In genomic region chr4:176587920-176588319, GRCh38 we compare ENCODE assay signal across 15 cellular contexts.
DNase-seq lines count a peak whose midpoint lies in the region; ATAC-seq and TF ChIP-seq lines count a peak whose summit lies in the region.
"Had no signal": no experiment of that assay in that cellular context is flagged by ENCODE, and none has a peak within 500 bp of the region (broad histone marks: within the 10 kb centered on the region; RNA-seq: fewer than 3 reads in every experiment).

No MANE protein-coding gene starts in this region.

- DNase-seq in AG08396 (ENCODE audit: low spot score) (peak; percentile 19), Kasumi-1 (lab: John Stamatoyannopoulos, UW) (peak; percentile 31 to 58), adrenal gland (peak; percentile 31 to 73 (median 59)), glomerular visceral epithelial cell (ENCODE audit: extremely low spot score) (peak; percentile 5), esophagus squamous epithelium (lab: John Stamatoyannopoulos, UW) (no peak), H7 (no peak)
- no peak for DNase-seq in activated naive CD8-positive, alpha-beta T cell treated with anti-CD3 and anti-CD28 coated beads, Interleukin-2, amount 50 U/mL, for 24 hours
- DNase-seq: C1 segment of cervical spinal cord, KBM-7, NCI-H146, T-cell had no signal

- H3K9me3 ChIP-seq in adrenal gland (replicated peaks in 1 of 3) (no peaks in the 10 kb centered on the region), esophagus squamous epithelium (no peaks in the 10 kb centered on the region)
- H3K9me3 ChIP-seq: tibial nerve had no signal

- TF ChIP-seq POLR2A in adrenal gland (IDR thresholded peaks at IDR 0.05) (no peak), esophagus squamous epithelium (IDR thresholded peaks at IDR 0.05) (no peak)

- H3K27ac ChIP-seq in adrenal gland (peak overlapping the region in 1 of 5 donors; percentile 56), esophagus squamous epithelium (no peak overlapping the region)
- H3K27ac ChIP-seq: tibial nerve had no signal

- no peak for ATAC-seq in activated naive CD8-positive, alpha-beta T cell treated with anti-CD3 and anti-CD28 coated beads, Interleukin-2, amount 50 U/mL, for 24 hours
- ATAC-seq in HG03469 (IDR thresholded peaks at IDR 0.05; ENCODE audit: unreplicated experiment) = no peak
- ATAC-seq: sciatic nerve, T-cell had no signal

- H3K36me3 ChIP-seq in adrenal gland (replicated peaks in 1 of 2) (no peaks in the 10 kb centered on the region), esophagus squamous epithelium (no peaks in the 10 kb centered on the region), H7 (replicated peaks; ENCODE audit: control insufficient read depth, insufficient read depth, low read length) (no peaks in the 10 kb centered on the region)
- H3K36me3 ChIP-seq: tibial nerve had no signal

- TF ChIP-seq CTCF in adrenal gland (IDR thresholded peaks at IDR 0.05) (no peak), esophagus squamous epithelium (IDR thresholded peaks at IDR 0.05) (no peak)

- no peaks in the 10 kb centered on the region for H3K36me3 Mint-ChIP-seq in activated naive CD8-positive, alpha-beta T cell treated with anti-CD3 and anti-CD28 coated beads, Interleukin-2, amount 50 U/mL, for 24 hours (ENCODE audit: low read depth)
- H3K36me3 Mint-ChIP-seq: mesothelial cell of epicardium, T-cell had no signal

- no peak overlapping the region for H3K27ac Mint-ChIP-seq in activated naive CD8-positive, alpha-beta T cell treated with anti-CD3 and anti-CD28 coated beads, Interleukin-2, amount 50 U/mL, for 24 hours
- H3K27ac Mint-ChIP-seq: mesothelial cell of epicardium, T-cell had no signal

- H3K4me1 Mint-ChIP-seq in activated naive CD8-positive, alpha-beta T cell treated with anti-CD3 and anti-CD28 coated beads, Interleukin-2, amount 50 U/mL, for 24 hours = no peaks in the 10 kb centered on the region
- H3K4me1 Mint-ChIP-seq: mesothelial cell of epicardium, T-cell had no signal

- no peaks in the 10 kb centered on the region for H3K27me3 Mint-ChIP-seq in activated naive CD8-positive, alpha-beta T cell treated with anti-CD3 and anti-CD28 coated beads, Interleukin-2, amount 50 U/mL, for 24 hours

- intact Hi-C loops in adrenal gland (cut with DNase I) (no loop called here), esophagus squamous epithelium (cut with DNase I) (no loop called here)

- H3K4me1 ChIP-seq in adrenal gland (replicated peaks in 1 of 2) (peaks cover 0 to 9% of the 10 kb centered on the region in 2 donors), esophagus squamous epithelium (no peaks in the 10 kb centered on the region)
- H3K4me1 ChIP-seq: tibial nerve had no signal

- 23 to 33% (median 26%) methylated on average over 2 of the region's 2 CpGs for WGBS in adrenal gland, 4 donors
- WGBS in esophagus squamous epithelium, 2 donors = 47 to 52% methylated on average over 2 of the region's 2 CpGs

- H3K4me3 ChIP-seq in adrenal gland = no peak overlapping the region
- H3K4me3 ChIP-seq in esophagus squamous epithelium = no peak overlapping the region
- no peak overlapping the region for H3K4me3 ChIP-seq in H7 (ENCODE audit: insufficient read depth, low read depth, low read length)
- H3K4me3 ChIP-seq: tibial nerve had no signal

- no peaks in the 10 kb centered on the region for H3K9me3 Mint-ChIP-seq in activated naive CD8-positive, alpha-beta T cell treated with anti-CD3 and anti-CD28 coated beads, Interleukin-2, amount 50 U/mL, for 24 hours

- H3K27me3 ChIP-seq in adrenal gland (no peaks in the 10 kb centered on the region), esophagus squamous epithelium (no peaks in the 10 kb centered on the region), H7 (ENCODE audit: control insufficient read depth, insufficient read depth, low read length) (no peaks in the 10 kb centered on the region)
- H3K27me3 ChIP-seq: tibial nerve had no signal

- H3K4me3 Mint-ChIP-seq in activated naive CD8-positive, alpha-beta T cell treated with anti-CD3 and anti-CD28 coated beads, Interleukin-2, amount 50 U/mL, for 24 hours = no peak overlapping the region
- H3K4me3 Mint-ChIP-seq: mesothelial cell of epicardium, T-cell had no signal

Comparison
In these comparisons a context has a peak if more than half of its experiments do, and no peak if none do; other contexts are left out.
1. DNase-seq: peak in AG08396 (single experiment), Kasumi-1 (2 of 2), adrenal gland (7 of 7) and glomerular visceral epithelial cell (single experiment); none in esophagus squamous epithelium (single experiment), H7 (single experiment) and activated naive CD8-positive, alpha-beta T cell treated with anti-CD3 and anti-CD28 coated beads, Interleukin-2, amount 50 U/mL, for 24 hours (single experiment).